In genomic region chr2:197427204-197427603, GRCh38 we compare ENCODE assay signal across 2 cellular contexts.
TF ChIP-seq lines count a peak whose summit lies in the region.

No MANE protein-coding gene starts in this region.

TF ChIP-seq in HepG2, 621 proteins besides CTCF, POLR2A, EP300 and RAD21:
- TF ChIP-seq RFX1 (IDR thresholded peaks at IDR 0.05) (no peak), ZNF564 (CRISPR knock-in tag; IDR thresholded peaks at IDR 0.05) (no peak), THAP9 (CRISPR knock-in tag; IDR thresholded peaks at IDR 0.05; ENCODE audit: borderline replicate concordance) (no peak), ZNF468 (CRISPR knock-in tag; IDR thresholded peaks at IDR 0.05) (no peak), GABPB1 (CRISPR knock-in tag; IDR thresholded peaks at IDR 0.05) (no peak), ZNF513 (CRISPR knock-in tag; conservative IDR thresholded peaks at IDR 0.05) (no peak), MAFF (IDR thresholded peaks at IDR 0.05; ENCODE audit: low read depth, low read length) (no peak), GTF2F1 (IDR thresholded peaks at IDR 0.05; ENCODE audit: low read length) (no peak), MAF1 (CRISPR knock-in tag; IDR thresholded peaks at IDR 0.05; ENCODE audit: borderline replicate concordance) (no peak), ZNF329 (CRISPR knock-in tag; IDR thresholded peaks at IDR 0.05; ENCODE audit: low read depth) (no peak), SPEN (CRISPR knock-in tag; IDR thresholded peaks at IDR 0.05; ENCODE audit: low read depth) (no peak), JDP2 (CRISPR knock-in tag; IDR thresholded peaks at IDR 0.05; ENCODE audit: borderline replicate concordance) (no peak), FOSL1 (CRISPR knock-in tag; IDR thresholded peaks at IDR 0.05; ENCODE audit: borderline replicate concordance) (no peak), ZNF3 (CRISPR knock-in tag; IDR thresholded peaks at IDR 0.05) (no peak), ELF3 (CRISPR knock-in tag; IDR thresholded peaks at IDR 0.05) (no peak), HDAC6 (IDR thresholded peaks at IDR 0.05; ENCODE audit: low read depth, low read length) (no peak), SNAI1 (CRISPR knock-in tag; IDR thresholded peaks at IDR 0.05; ENCODE audit: borderline replicate concordance) (no peak), KDM6A (CRISPR knock-in tag; IDR thresholded peaks at IDR 0.05; ENCODE audit: low read depth) (no peak)
- TF ChIP-seq, protein P1, sequence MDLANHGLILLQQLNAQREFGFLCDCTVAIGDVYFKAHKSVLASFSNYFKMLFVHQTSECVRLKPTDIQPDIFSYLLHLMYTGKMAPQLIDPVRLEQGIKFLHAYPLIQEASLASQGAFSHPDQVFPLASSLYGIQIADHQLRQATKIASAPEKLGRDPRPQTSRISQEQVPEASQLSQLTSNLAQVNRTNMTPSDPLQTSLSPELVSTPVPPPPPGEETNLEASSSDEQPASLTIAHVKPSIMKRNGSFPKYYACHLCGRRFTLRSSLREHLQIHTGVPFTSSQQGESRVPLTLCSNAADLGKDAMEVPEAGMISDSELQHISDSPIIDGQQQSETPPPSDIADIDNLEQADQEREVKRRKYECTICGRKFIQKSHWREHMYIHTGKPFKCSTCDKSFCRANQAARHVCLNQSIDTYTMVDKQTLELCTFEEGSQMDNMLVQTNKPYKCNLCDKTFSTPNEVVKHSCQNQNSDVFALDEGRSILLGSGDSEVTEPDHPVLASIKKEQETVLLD (CRISPR knock-in tag; IDR thresholded peaks at IDR 0.05; ENCODE audit: low read depth), result no peak

TF ChIP-seq in GM12891, 5 proteins besides CTCF, POLR2A, EP300 and RAD21:
- TF ChIP-seq PAX5 (IDR thresholded peaks at IDR 0.05; ENCODE audit: insufficient read depth, low read length, severe bottlenecking) (no peak), POU2F2 (IDR thresholded peaks at IDR 0.05; ENCODE audit: low read depth, low read length) (no peak), TAF1 (IDR thresholded peaks at IDR 0.05; ENCODE audit: low read depth, low read length) (no peak), POLR2AphosphoS5 (IDR thresholded peaks at IDR 0.05; ENCODE audit: low read depth, low read length) (no peak), SPI1 (IDR thresholded peaks at IDR 0.05; ENCODE audit: low read depth, low read length) (no peak)
